8 cellular contexts compared by ENCODE assay signal in the genomic region with DNA sequence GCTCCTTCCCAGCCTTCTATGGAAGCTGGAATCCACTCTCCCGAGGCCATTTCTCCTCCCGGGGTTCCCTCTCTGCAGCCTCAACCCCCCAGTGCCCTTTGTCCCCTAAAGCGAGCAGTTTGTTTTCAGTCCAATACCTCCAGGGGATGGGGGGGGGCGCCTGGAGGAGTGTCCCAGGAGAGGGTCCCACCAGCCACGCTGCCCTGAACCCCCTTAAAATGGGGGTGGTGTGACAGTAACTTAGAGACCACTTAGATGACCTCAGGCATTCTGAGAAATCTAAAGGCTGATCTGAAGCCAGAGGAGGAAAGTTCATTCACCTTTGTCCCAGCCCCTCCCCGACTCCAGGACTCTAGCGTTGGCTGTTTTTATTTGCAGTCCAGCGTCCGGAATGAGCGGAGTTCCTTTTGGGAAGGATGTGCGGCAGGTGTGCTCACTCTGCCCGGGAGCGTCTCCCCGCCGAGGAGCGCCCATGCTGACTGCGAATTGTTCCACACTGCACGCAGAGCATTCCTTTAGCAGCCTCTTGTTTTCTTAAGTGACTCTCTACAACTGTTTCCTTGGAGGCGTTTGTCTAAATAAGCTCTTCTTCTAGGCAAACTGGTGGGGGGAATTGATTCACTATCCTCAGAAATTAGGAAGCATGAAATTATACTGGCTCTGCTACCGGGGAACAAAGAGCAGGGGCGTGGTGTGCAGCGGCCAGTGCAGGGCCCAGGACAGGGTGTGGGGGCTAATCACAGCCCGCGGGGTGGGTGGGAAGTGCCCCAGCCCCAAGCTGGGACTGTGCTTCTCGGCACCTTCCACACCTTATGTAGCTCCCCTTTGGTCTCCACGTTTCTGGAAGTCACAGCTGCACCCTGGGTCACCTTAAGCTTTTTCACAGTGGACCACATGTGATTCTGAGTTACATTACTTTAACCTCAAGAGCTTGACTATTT. TPM values are rescaled to one million over a fixed set of nuclear protein-coding genes. Genes with fewer than 3 reads are reported as not detected.
DNase-seq lines count a peak whose midpoint lies in the region; ATAC-seq and TF ChIP-seq lines count a peak whose summit lies in the region.

No MANE protein-coding gene starts in this region.

- H3K4me3 Mint-ChIP-seq in MCF 10A (ENCODE audit: unreplicated experiment): peak overlapping the region; percentile 60
- no peak overlapping the region for H3K4me3 Mint-ChIP-seq in stimulated activated memory B cell treated with anti-CD40 and anti-IgM and Interleukin-4, amounts not matched to agents 10 μg/mL and 1 μg/mL and 100 μg/mL, for 72 hours

- peak; percentile 45 for DNase-seq in HuH-7 (ENCODE audit: low spot score)
- DNase-seq in MCF 10A (ENCODE audit: unreplicated experiment): peak; percentile 77
- peak; percentile 71 for DNase-seq in left kidney (ENCODE audit: low read depth, low spot score)
- DNase-seq in putamen (ENCODE audit: low spot score): no peak
- DNase-seq in DMS153 (lab: John Stamatoyannopoulos, UW): no peak
- DNase-seq in retina: no peak
- DNase-seq in glomerular visceral epithelial cell (ENCODE audit: extremely low spot score): no peak

- POLR2A ChIA-PET in MCF 10A (lab: Yijun Ruan, JAX): interaction anchor here (0.5 to 4.3 kb wide), 30 partner anchors 9 to 1103 kb away, joined by 3 to 93 read pairs (median 4); partner anchors contain the start of genes HBP1, NAMPT and SYPL1

- intact Hi-C loops in MCF 10A (cut with micrococcal nuclease): loop anchor here (1.0 to 10.0 kb wide), 2 partner anchors 45 to 1099 kb away; partner anchors contain the start of gene HBP1

- peaks cover 6% of the 10 kb centered on the region for H3K36me3 Mint-ChIP-seq in MCF 10A (ENCODE audit: insufficient read depth, unreplicated experiment)
- no peaks in the 10 kb centered on the region for H3K36me3 Mint-ChIP-seq in stimulated activated memory B cell treated with anti-CD40 and anti-IgM and Interleukin-4, amounts not matched to agents 10 μg/mL and 1 μg/mL and 100 μg/mL, for 72 hours

- CTCF ChIA-PET in MCF 10A (lab: Yijun Ruan, JAX): interaction anchor here (0.6 to 2.3 kb wide), 11 partner anchors 8 to 1824 kb away, joined by 3 to 10 read pairs (median 3); partner anchors contain the start of gene SYPL1

- no TSS peak for BruUV-seq in MCF 10A (replicated peaks; lab: Mats Ljungman, UMichigan)

- ATAC-seq in stimulated activated memory B cell treated with anti-CD40 and anti-IgM and Interleukin-4, amounts not matched to agents 10 μg/mL and 1 μg/mL and 100 μg/mL, for 72 hours: no peak

- H3K9me3 Mint-ChIP-seq in MCF 10A (ENCODE audit: unreplicated experiment): no peaks in the 10 kb centered on the region
- H3K9me3 Mint-ChIP-seq in stimulated activated memory B cell treated with anti-CD40 and anti-IgM and Interleukin-4, amounts not matched to agents 10 μg/mL and 1 μg/mL and 100 μg/mL, for 72 hours: no peaks in the 10 kb centered on the region

- peaks cover 74% of the 10 kb centered on the region for H3K4me1 Mint-ChIP-seq in MCF 10A (ENCODE audit: insufficient read depth, unreplicated experiment)
- peaks cover 89% of the 10 kb centered on the region for H3K4me1 Mint-ChIP-seq in stimulated activated memory B cell treated with anti-CD40 and anti-IgM and Interleukin-4, amounts not matched to agents 10 μg/mL and 1 μg/mL and 100 μg/mL, for 72 hours

- H3K27me3 Mint-ChIP-seq in MCF 10A (ENCODE audit: insufficient read depth, unreplicated experiment): no peaks in the 10 kb centered on the region
- no peaks in the 10 kb centered on the region for H3K27me3 Mint-ChIP-seq in stimulated activated memory B cell treated with anti-CD40 and anti-IgM and Interleukin-4, amounts not matched to agents 10 μg/mL and 1 μg/mL and 100 μg/mL, for 72 hours

- TF ChIP-seq CTCF in MCF 10A (IDR thresholded peaks at IDR 0.05; ENCODE audit: unreplicated experiment): no peak

- peak overlapping the region; percentile 86 for H3K27ac Mint-ChIP-seq in MCF 10A (ENCODE audit: low read depth, unreplicated experiment)
- H3K27ac Mint-ChIP-seq in stimulated activated memory B cell treated with anti-CD40 and anti-IgM and Interleukin-4, amounts not matched to agents 10 μg/mL and 1 μg/mL and 100 μg/mL, for 72 hours: peak overlapping the region; percentile 78

RNA-seq across cellular contexts. Expression of gene SYPL1, which starts 46.3 kb away (rescaled TPM):
- 77.6 and 92.1 TPM in 2 replicates for total RNA-seq in MCF 10A (2022)

Comparison
In these comparisons a context has a peak if more than half of its experiments do, and no peak if none do; other contexts are left out.
1. DNase-seq: peak in HuH-7 (single experiment), MCF 10A (single experiment) and left kidney (single experiment); none in putamen (single experiment), DMS153 (single experiment), retina (single experiment) and glomerular visceral epithelial cell (single experiment).